Comparison of ENCODE assay signal across 7 cellular contexts in genomic region chr4:38803833-38804653, GRCh38. TPM values are rescaled to one million over a fixed set of nuclear protein-coding genes. Genes with fewer than 3 reads are reported as not detected.
A peak's percentile ranks its signal among the peaks of the same experiment; 100 is the strongest.
DNase-seq lines count a peak whose midpoint lies in the region; ATAC-seq lines count a peak whose summit lies in the region.

No MANE protein-coding gene starts in this region.

- DNase-seq in activated naive CD4-positive, alpha-beta T cell treated with anti-CD3 and anti-CD28 coated beads, Interleukin-2, amount 10 ng/mL, durations not matched to agents 7 days and 5 days: peak; percentile 55
- DNase-seq in left colon (no peak), AG08396 (ENCODE audit: low spot score) (no peak)
- peak in 1 of 2 donors; percentile 37 for DNase-seq in stimulated activated naive CD8-positive, alpha-beta T cell treated with anti-CD3 and anti-CD28 coated beads, Interleukin-15, amount 100 ng/mL, for 72 hours

- H3K9me3 Mint-ChIP-seq in activated naive CD4-positive, alpha-beta T cell treated with anti-CD3 and anti-CD28 coated beads, Interleukin-2, amount 10 ng/mL, durations not matched to agents 7 days and 5 days: peaks cover 35% of the 10 kb centered on the region
- peaks cover 19 to 24% of the 10 kb centered on the region in 2 donors for H3K9me3 Mint-ChIP-seq in stimulated activated naive CD8-positive, alpha-beta T cell treated with anti-CD3 and anti-CD28 coated beads, Interleukin-15, amount 100 ng/mL, for 72 hours

- peaks cover 46% of the 10 kb centered on the region for H3K4me1 Mint-ChIP-seq in activated naive CD4-positive, alpha-beta T cell treated with anti-CD3 and anti-CD28 coated beads, Interleukin-2, amount 10 ng/mL, durations not matched to agents 7 days and 5 days
- peaks cover 26% of the 10 kb centered on the region for H3K4me1 Mint-ChIP-seq in stimulated activated naive CD8-positive, alpha-beta T cell treated with anti-CD3 and anti-CD28 coated beads, Interleukin-15, amount 100 ng/mL, for 72 hours

- H3K4me3 Mint-ChIP-seq in activated naive CD4-positive, alpha-beta T cell treated with anti-CD3 and anti-CD28 coated beads, Interleukin-2, amount 10 ng/mL, durations not matched to agents 7 days and 5 days: peak overlapping the region; percentile 86
- H3K4me3 Mint-ChIP-seq in stimulated activated naive CD8-positive, alpha-beta T cell treated with anti-CD3 and anti-CD28 coated beads, Interleukin-15, amount 100 ng/mL, for 72 hours: peak overlapping the region; percentile 71 to 84

- H3K27ac Mint-ChIP-seq in activated naive CD4-positive, alpha-beta T cell treated with anti-CD3 and anti-CD28 coated beads, Interleukin-2, amount 10 ng/mL, durations not matched to agents 7 days and 5 days: peak overlapping the region; percentile 99
- peak overlapping the region; percentile 93 to 94 for H3K27ac Mint-ChIP-seq in stimulated activated naive CD8-positive, alpha-beta T cell treated with anti-CD3 and anti-CD28 coated beads, Interleukin-15, amount 100 ng/mL, for 72 hours

- H3K27me3 Mint-ChIP-seq in activated naive CD4-positive, alpha-beta T cell treated with anti-CD3 and anti-CD28 coated beads, Interleukin-2, amount 10 ng/mL, durations not matched to agents 7 days and 5 days: no peaks in the 10 kb centered on the region
- H3K27me3 Mint-ChIP-seq in stimulated activated naive CD8-positive, alpha-beta T cell treated with anti-CD3 and anti-CD28 coated beads, Interleukin-15, amount 100 ng/mL, for 72 hours: no peaks in the 10 kb centered on the region

- ATAC-seq in GM19351 (IDR thresholded peaks at IDR 0.05; ENCODE audit: unreplicated experiment): peak; percentile 60
- ATAC-seq in HG03066 (IDR thresholded peaks at IDR 0.05; ENCODE audit: low read depth, unreplicated experiment): peak; percentile 53
- ATAC-seq in left colon: peak; percentile 40
- peak; percentile 80 for ATAC-seq in stimulated activated naive CD8-positive, alpha-beta T cell treated with anti-CD3 and anti-CD28 coated beads, Interleukin-15, amount 100 ng/mL, for 72 hours
- no peak for ATAC-seq in HG03565 (IDR thresholded peaks at IDR 0.05; ENCODE audit: unreplicated experiment)

- intact Hi-C loops in left colon (cut with DNase I, micrococcal nuclease): no loop called here

- CTCF ChIA-PET in activated naive CD4-positive, alpha-beta T cell treated with anti-CD3 and anti-CD28 coated beads, Interleukin-2, amount 10 ng/mL, durations not matched to agents 7 days and 5 days (lab: Charles Lee): interaction anchor here (0.5 to 6.5 kb wide), 21 partner anchors 9 to 624 kb away, joined by 3 to 91 read pairs (median 5); partner anchors contain the start of genes TLR10 and TLR6

- peaks cover 51% of the 10 kb centered on the region for H3K36me3 Mint-ChIP-seq in activated naive CD4-positive, alpha-beta T cell treated with anti-CD3 and anti-CD28 coated beads, Interleukin-2, amount 10 ng/mL, durations not matched to agents 7 days and 5 days

RNA-seq across cellular contexts. Expression of gene TLR1, which starts 0.5 kb away (rescaled TPM):
- total RNA-seq in left colon: 1 to 10 TPM; 2.3 to 6.7 TPM

RNA-seq across cellular contexts. Expression of gene TLR10, which starts 21.3 kb away (rescaled TPM):
- total RNA-seq in left colon: under 1 TPM; 0.21 to 0.70 TPM

RNA-seq across cellular contexts. Expression of gene TLR6, which starts 52.6 kb away (rescaled TPM):
- 1 to 10 TPM; 1.4 to 2.7 TPM for total RNA-seq in left colon
